In the genomic region with DNA sequence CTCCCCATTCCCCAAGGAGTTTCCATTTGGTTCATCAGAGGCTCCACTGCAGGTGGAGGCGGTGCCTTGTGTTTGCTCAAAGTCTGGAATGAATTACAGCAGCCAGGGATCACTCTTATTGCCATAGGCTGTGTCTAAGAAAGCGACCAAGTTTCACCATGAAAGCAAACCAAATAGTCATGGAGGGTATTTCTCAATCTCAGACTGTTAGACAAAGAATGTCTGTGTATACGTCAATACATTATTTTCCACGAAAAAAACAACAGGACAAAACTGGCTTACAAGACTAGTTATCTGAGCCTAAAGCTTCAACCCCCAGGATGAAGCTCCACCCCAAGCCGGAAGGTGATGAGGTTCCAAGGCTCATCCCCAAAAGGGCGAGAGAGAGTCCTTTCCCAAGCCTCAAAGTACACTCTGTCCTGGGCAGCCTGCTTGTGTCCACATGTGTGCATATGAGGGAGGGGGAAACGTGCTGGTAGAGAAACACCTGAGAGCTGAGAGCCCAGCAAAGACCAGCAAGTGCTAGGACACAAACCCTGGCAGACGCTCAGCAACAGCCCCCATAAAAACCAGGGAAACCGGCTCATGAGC, we compare ENCODE assay signal across 9 cellular contexts. TPM values are rescaled to one million over a fixed set of nuclear protein-coding genes. Genes with fewer than 3 reads are reported as not detected.
DNase-seq lines count a peak whose midpoint lies in the region; ATAC-seq and TF ChIP-seq lines count a peak whose summit lies in the region.
"Had no signal": no experiment of that assay in that cellular context is flagged by ENCODE, and none has a peak within 500 bp of the region (broad histone marks: within the 10 kb centered on the region; RNA-seq: fewer than 3 reads in every experiment).

No MANE protein-coding gene starts in this region.

- CTCF ChIA-PET in IMR-90 (lab: Yijun Ruan, JAX), result no interaction called here

- H3K23ac ChIP-seq in IMR-90 (ENCODE audit: low read depth, low read length), result peak overlapping the region; percentile 85

- TF ChIP-seq CTCF in AG09319 (IDR thresholded peaks at IDR 0.05; ENCODE audit: low read depth, low read length), result no peak
- TF ChIP-seq CTCF in IMR-90 (conservative IDR thresholded peaks at IDR 0.05; ENCODE audit: low read depth, low read length), result no peak
- TF ChIP-seq CTCF in natural killer cell (IDR thresholded peaks at IDR 0.05), result no peak
- TF ChIP-seq CTCF in GM10266 (IDR thresholded peaks at IDR 0.05; ENCODE audit: control insufficient read depth, insufficient read depth, low read depth, missing control alignments), result no peak

- H2BK15ac ChIP-seq in IMR-90 (ENCODE audit: low read depth, low read length), result peak overlapping the region; percentile 75; the same call in 2 of the 3 replicates

- intact Hi-C loops in IMR-90 (cut with micrococcal nuclease) (no loop called here), natural killer cell (cut with micrococcal nuclease) (loop anchor here (10.0 kb wide), 1 partner anchor 48 kb away; no protein-coding TSS in a partner anchor)
- intact Hi-C loops in dendritic cell treated with granulocyte-macrophage colony-stimulating factor and Interleukin-4, amounts not matched to agents 40 ng/mL and 50 ng/mL, for 4 days (cut with micrococcal nuclease), result no loop called here

- H3K27ac Mint-ChIP-seq in dendritic cell treated with granulocyte-macrophage colony-stimulating factor and Interleukin-4, amounts not matched to agents 40 ng/mL and 50 ng/mL, for 4 days, result peak overlapping the region; percentile 96
- peak overlapping the region; percentile 99 for H3K27ac Mint-ChIP-seq in natural killer cell

- H3K4me2 ChIP-seq in IMR-90 (ENCODE audit: low read depth, low read length), result peak overlapping the region; percentile 38

- peak overlapping the region; percentile 42 for H3K18ac ChIP-seq in IMR-90 (ENCODE audit: low read depth, low read length)

- in situ Hi-C loops in IMR-90 (cut with MboI; ENCODE audit: low sequenced_read_pairs), result no loop called here

- H2AK9ac ChIP-seq in IMR-90 (replicated peaks; ENCODE audit: low read depth, low read length, poor library complexity), result peak overlapping the region; percentile 15

- no peaks in the 10 kb centered on the region for H3K36me3 ChIP-seq in IMR-90 (ENCODE audit: control insufficient read depth, insufficient read depth, low read length)

- DNase-seq in AG09319 (ENCODE audit: extremely low read depth, low read depth) (peak; percentile 84), IMR-90 (peak; percentile 79), natural killer cell (no peak), GM10266 (ENCODE audit: extremely low spot score) (no peak), NCI-H128 (lab: John Stamatoyannopoulos, UW; ENCODE audit: unreplicated experiment) (no peak), midbrain (lab: John Stamatoyannopoulos, UW) (no peak)
- DNase-seq: stimulated activated CD4-positive, alpha-beta T cell treated with anti-CD3 and anti-CD28 coated beads, Interleukin-2, amount 100 ng/mL, for 48 hours had no signal

- H3K27ac ChIP-seq in IMR-90 (ENCODE audit: insufficient read depth, low read length), result peak overlapping the region; percentile 88

- H3K4me1 Mint-ChIP-seq in dendritic cell treated with granulocyte-macrophage colony-stimulating factor and Interleukin-4, amounts not matched to agents 40 ng/mL and 50 ng/mL, for 4 days (ENCODE audit: low read depth), result peaks cover 81% of the 10 kb centered on the region
- H3K4me1 Mint-ChIP-seq in natural killer cell, result peaks cover 89 to 92% of the 10 kb centered on the region in 2 donors

- no TSS peak for BruUV-seq in IMR-90 (replicated peaks; lab: Mats Ljungman, UMichigan)

- peak overlapping the region; percentile 1; the same call in 1 of the 2 replicates for H3K9ac ChIP-seq in IMR-90 (ENCODE audit: low read depth, low read length)

- peak overlapping the region; percentile 81 for H2AK5ac ChIP-seq in IMR-90 (ENCODE audit: low read depth, low read length)

- H3K9me1 ChIP-seq in IMR-90 (ENCODE audit: insufficient read depth, low read length), result peaks cover 34% of the 10 kb centered on the region

- H3K14ac ChIP-seq in IMR-90 (replicated peaks; ENCODE audit: low read depth, low read length), result peak overlapping the region; percentile 79

- H4K91ac ChIP-seq in IMR-90 (ENCODE audit: insufficient read depth, low read depth, low read length), result peak overlapping the region; percentile 75

- no peaks in the 10 kb centered on the region for H3K27me3 Mint-ChIP-seq in dendritic cell treated with granulocyte-macrophage colony-stimulating factor and Interleukin-4, amounts not matched to agents 40 ng/mL and 50 ng/mL, for 4 days
- H3K27me3 Mint-ChIP-seq in natural killer cell (ENCODE audit: low read depth in 2 of 2), result no peaks in the 10 kb centered on the region

- peak overlapping the region; percentile 91 for H3K4me3 Mint-ChIP-seq in dendritic cell treated with granulocyte-macrophage colony-stimulating factor and Interleukin-4, amounts not matched to agents 40 ng/mL and 50 ng/mL, for 4 days
- peak overlapping the region; percentile 71 for H3K4me3 Mint-ChIP-seq in natural killer cell

- H4K5ac ChIP-seq in IMR-90 (ENCODE audit: low read depth, low read length), result peak overlapping the region; percentile 28

- H3K36me3 Mint-ChIP-seq in dendritic cell treated with granulocyte-macrophage colony-stimulating factor and Interleukin-4, amounts not matched to agents 40 ng/mL and 50 ng/mL, for 4 days (ENCODE audit: low read depth), result peaks cover 65% of the 10 kb centered on the region
- H3K36me3 Mint-ChIP-seq in natural killer cell, result no peaks in the 10 kb centered on the region

- H3K27me3 ChIP-seq in IMR-90 (ENCODE audit: control insufficient read depth, insufficient read depth, low read length), result no peaks in the 10 kb centered on the region

- H3K4ac ChIP-seq in IMR-90 (ENCODE audit: low read depth, low read length), result peak overlapping the region; percentile 84

- no peak overlapping the region for H3K4me3 ChIP-seq in IMR-90 (ENCODE audit: insufficient read depth, low read depth, low read length)

- no peak for TF ChIP-seq RAD21 in IMR-90 (IDR thresholded peaks at IDR 0.05; ENCODE audit: low read length)

- no peaks in the 10 kb centered on the region for H3K9me3 Mint-ChIP-seq in dendritic cell treated with granulocyte-macrophage colony-stimulating factor and Interleukin-4, amounts not matched to agents 40 ng/mL and 50 ng/mL, for 4 days
- no peaks in the 10 kb centered on the region for H3K9me3 Mint-ChIP-seq in natural killer cell

- H3K9me3 ChIP-seq in IMR-90 (ENCODE audit: control insufficient read depth, insufficient read depth, low read length), result no peaks in the 10 kb centered on the region

- peaks cover 58% of the 10 kb centered on the region for H3K4me1 ChIP-seq in IMR-90 (ENCODE audit: control insufficient read depth, insufficient read depth, low read length)

- peaks cover 11 to 80% of the 10 kb centered on the region in 2 experiments for H3K79me1 ChIP-seq in IMR-90 (ENCODE audit: low read depth in 1 of 2, low read length in 2 of 2)

- H4K20me1 ChIP-seq in IMR-90 (ENCODE audit: insufficient read depth, low read length), result peaks cover 5% of the 10 kb centered on the region; the same call in 1 of the 2 replicates

- H2AFZ ChIP-seq in IMR-90 (replicated peaks; ENCODE audit: low read length, poor library complexity), result no peak overlapping the region

- H2BK20ac ChIP-seq in IMR-90 (ENCODE audit: low read depth, low read length), result peak overlapping the region; percentile 70

- WGBS in IMR-90 (ENCODE audit: extremely low coverage in 2 of 2, insufficient read length in 1 of 2), 2 experiments, result 100% methylated on average over 1 of the region's 9 CpGs; no CpG with 5 or more reads in 1 of the 2 experiments

- dilution Hi-C loops in IMR-90 (cut with HindIII; ENCODE audit: low sequenced_read_pairs, unreplicated experiment), result no loop called here

- H3K56ac ChIP-seq in IMR-90 (ENCODE audit: extremely low read depth, insufficient read depth, low read length), result 0 out of 2 replicates have a peak overlapping the region, but pooled peaks have one; percentile 19

- POLR2A ChIA-PET in IMR-90 (lab: Charles Lee; ENCODE audit: unreplicated experiment), result no interaction called here

- no peak for ATAC-seq in IMR-90 (ENCODE audit: low read depth)
- no peak for ATAC-seq in natural killer cell
- ATAC-seq in GM19397 (IDR thresholded peaks at IDR 0.05; ENCODE audit: unreplicated experiment), result no peak

- peak overlapping the region; percentile 90 for H2BK5ac ChIP-seq in IMR-90 (ENCODE audit: low read depth, low read length, poor library complexity, severe bottlenecking)

- peak overlapping the region; percentile 29 to 60; a peak in 3 of 4 replicates for H4K8ac ChIP-seq in IMR-90 (ENCODE audit: low read depth in 2 of 2, low read length in 2 of 2)

- TF ChIP-seq POLR2A in IMR-90 (IDR thresholded peaks at IDR 0.05; ENCODE audit: low read depth, low read length), result no peak

- H2BK120ac ChIP-seq in IMR-90 (ENCODE audit: low read depth, low read length), result peak overlapping the region; percentile 76

TF ChIP-seq in IMR-90, 13 proteins besides CTCF, POLR2A, EP300 and RAD21 (continues in another document):
- TF ChIP-seq MAZ (IDR thresholded peaks at IDR 0.05; ENCODE audit: borderline replicate concordance, low read depth, low read length), result no peak
- no peak for TF ChIP-seq FOS (IDR thresholded peaks at IDR 0.05; ENCODE audit: low read depth, low read length)
- no peak for TF ChIP-seq CHD1 (IDR thresholded peaks at IDR 0.05; ENCODE audit: low read depth, low read length)
- TF ChIP-seq RFX5 (IDR thresholded peaks at IDR 0.05; ENCODE audit: low read depth, low read length), result no peak
- TF ChIP-seq, protein P1, sequence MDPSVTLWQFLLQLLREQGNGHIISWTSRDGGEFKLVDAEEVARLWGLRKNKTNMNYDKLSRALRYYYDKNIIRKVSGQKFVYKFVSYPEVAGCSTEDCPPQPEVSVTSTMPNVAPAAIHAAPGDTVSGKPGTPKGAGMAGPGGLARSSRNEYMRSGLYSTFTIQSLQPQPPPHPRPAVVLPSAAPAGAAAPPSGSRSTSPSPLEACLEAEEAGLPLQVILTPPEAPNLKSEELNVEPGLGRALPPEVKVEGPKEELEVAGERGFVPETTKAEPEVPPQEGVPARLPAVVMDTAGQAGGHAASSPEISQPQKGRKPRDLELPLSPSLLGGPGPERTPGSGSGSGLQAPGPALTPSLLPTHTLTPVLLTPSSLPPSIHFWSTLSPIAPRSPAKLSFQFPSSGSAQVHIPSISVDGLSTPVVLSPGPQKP (IDR thresholded peaks at IDR 0.05; ENCODE audit: borderline replicate concordance, low read depth, low read length), result no peak
- no peak for TF ChIP-seq MAFK (IDR thresholded peaks at IDR 0.05; ENCODE audit: low read depth, low read length)
- 0 out of 2 replicates have a peak, but pooled peaks have one; percentile 1 for TF ChIP-seq NFE2L2 (IDR thresholded peaks at IDR 0.05; ENCODE audit: low read depth, low read length)
- TF ChIP-seq BHLHE40 (IDR thresholded peaks at IDR 0.05; ENCODE audit: low read depth, low read length), result no peak
- TF ChIP-seq MXI1 (IDR thresholded peaks at IDR 0.05; ENCODE audit: borderline replicate concordance, low read depth, low read length), result no peak
- no peak for TF ChIP-seq RCOR1 (IDR thresholded peaks at IDR 0.05; ENCODE audit: insufficient replicate concordance, low read length)

RNA-seq across cellular contexts. Expression of a gene that starts 4.3 kb away (rescaled TPM):
- total RNA-seq in IMR-90 (2012; rRNA removed), result 8.8 and 11.9 TPM in 2 replicates
- polyA plus RNA-seq in IMR-90 (2012; rRNA removed), result 37.6 and 37.8 TPM in 2 replicates
- 28.7 and 34.0 TPM in 2 replicates for polyA plus RNA-seq in IMR-90 (2012; cell fraction: cytosol; rRNA removed)
- 15.4 and 23.3 TPM in 2 replicates for polyA plus RNA-seq in IMR-90 (2012; cell fraction: nucleus; rRNA removed; ENCODE audit: low replicate concordance)
- total RNA-seq in natural killer cell, result 100 to 1,000 TPM; 122 to 143 (median 128) TPM

Comparison
In these comparisons a context has a peak if more than half of its experiments do, and no peak if none do; other contexts are left out.
1. DNase-seq: peak in AG09319 (single experiment) and IMR-90 (single experiment); none in natural killer cell (single experiment), GM10266 (single experiment), NCI-H128 (single experiment) and midbrain (single experiment).